25 cellular contexts compared by ENCODE assay signal in genomic region chr18:36665952-36666351, GRCh38.
"Had no signal": no experiment of that assay in that cellular context is flagged by ENCODE, and none has a peak within 500 bp of the region (broad histone marks: within the 10 kb centered on the region; RNA-seq: fewer than 3 reads in every experiment).

No MANE protein-coding gene starts in this region.

- H3K27me3 Mint-ChIP-seq: dendritic cell treated with granulocyte-macrophage colony-stimulating factor and Interleukin-4, amounts not matched to agents 40 ng/mL and 50 ng/mL, for 4 days had no signal

- H3K4me1 ChIP-seq: lower lobe of right lung, pancreas, sigmoid colon had no signal

- H3K9me3 Mint-ChIP-seq: activated B cell treated with CpG ODN at 0.5 μM for 24 hours; activated naive CD8-positive, alpha-beta T cell treated with anti-CD3 and anti-CD28 coated beads for 36 hours; dendritic cell treated with granulocyte-macrophage colony-stimulating factor and Interleukin-4, amounts not matched to agents 40 ng/mL and 50 ng/mL, for 4 days; nephron progenitor cell had no signal

- H3K27ac ChIP-seq: lower lobe of right lung, pancreas, sigmoid colon had no signal

- H3K36me3 Mint-ChIP-seq: activated naive CD8-positive, alpha-beta T cell treated with anti-CD3 and anti-CD28 coated beads for 36 hours had no signal

- ATAC-seq: activated CD4-positive, alpha-beta T cell treated with anti-CD3 and anti-CD28 coated beads for 36 hours; lower lobe of right lung; mucosa of descending colon; pancreas; T-helper 17 cell had no signal

- DNase-seq: activated B cell treated with CpG ODN at 0.5 μM for 24 hours; activated CD4-positive, alpha-beta T cell treated with anti-CD3 and anti-CD28 coated beads for 36 hours; activated CD4-positive, alpha-beta T cell treated with anti-CD3 and anti-CD28 coated beads, Interleukin-2, amount 50 U/mL, for 48 hours; activated CD8-positive, alpha-beta memory T cell treated with anti-CD3 and anti-CD28 coated beads, Interleukin-2, amount 50 U/mL, for 48 hours; activated naive CD4-positive, alpha-beta T cell treated with Interleukin-2 at 50 U/mL for 16 hours; activated naive CD8-positive, alpha-beta T cell treated with anti-CD3 and anti-CD28 coated beads for 36 hours; activated T-cell treated with anti-CD3 and anti-CD28 coated beads, Interleukin-2, amount 50 U/mL, for 48 hours; amniotic stem cell; caudate nucleus; effector CD8-positive, alpha-beta T cell; head of caudate nucleus; islet precursor cell; left cardiac atrium; lower lobe of right lung; mesendoderm; mucosa of descending colon; nephron progenitor cell; pancreas; sigmoid colon; stimulated activated CD4-positive, alpha-beta T cell treated with anti-CD3 and anti-CD28 coated beads, Interleukin-2, amount 100 ng/mL, for 48 hours; stimulated activated CD8-positive, alpha-beta memory T cell treated with anti-CD3 and anti-CD28 coated beads, Interleukin-4, amount 100 ng/mL, for 48 hours; stimulated activated naive CD4-positive, alpha-beta T cell treated with Interleukin-2 at 50 U/mL for 16 hours; SW 1271; T-helper 17 cell had no signal

- H3K4me3 ChIP-seq: lower lobe of right lung, mucosa of descending colon, pancreas, sigmoid colon had no signal

- H3K4me3 Mint-ChIP-seq: activated B cell treated with CpG ODN at 0.5 μM for 24 hours; activated CD4-positive, alpha-beta T cell treated with anti-CD3 and anti-CD28 coated beads for 36 hours; activated naive CD8-positive, alpha-beta T cell treated with anti-CD3 and anti-CD28 coated beads for 36 hours; dendritic cell treated with granulocyte-macrophage colony-stimulating factor and Interleukin-4, amounts not matched to agents 40 ng/mL and 50 ng/mL, for 4 days; nephron progenitor cell; T-helper 17 cell had no signal

- H3K9me3 ChIP-seq: lower lobe of right lung, mucosa of descending colon, pancreas, sigmoid colon had no signal

- H3K4me1 Mint-ChIP-seq: activated B cell treated with CpG ODN at 0.5 μM for 24 hours; activated CD4-positive, alpha-beta T cell treated with anti-CD3 and anti-CD28 coated beads for 36 hours; activated naive CD8-positive, alpha-beta T cell treated with anti-CD3 and anti-CD28 coated beads for 36 hours; nephron progenitor cell; T-helper 17 cell had no signal

- H3K36me3 ChIP-seq: lower lobe of right lung, pancreas, sigmoid colon had no signal

- H3K27me3 ChIP-seq: pancreas, sigmoid colon had no signal

- H3K27ac Mint-ChIP-seq: activated B cell treated with CpG ODN at 0.5 μM for 24 hours; activated CD4-positive, alpha-beta T cell treated with anti-CD3 and anti-CD28 coated beads for 36 hours; activated naive CD8-positive, alpha-beta T cell treated with anti-CD3 and anti-CD28 coated beads for 36 hours; dendritic cell treated with granulocyte-macrophage colony-stimulating factor and Interleukin-4, amounts not matched to agents 40 ng/mL and 50 ng/mL, for 4 days; nephron progenitor cell; T-helper 17 cell had no signal
